Comparison of ENCODE assay signal across 2 cellular contexts in the genomic region with DNA sequence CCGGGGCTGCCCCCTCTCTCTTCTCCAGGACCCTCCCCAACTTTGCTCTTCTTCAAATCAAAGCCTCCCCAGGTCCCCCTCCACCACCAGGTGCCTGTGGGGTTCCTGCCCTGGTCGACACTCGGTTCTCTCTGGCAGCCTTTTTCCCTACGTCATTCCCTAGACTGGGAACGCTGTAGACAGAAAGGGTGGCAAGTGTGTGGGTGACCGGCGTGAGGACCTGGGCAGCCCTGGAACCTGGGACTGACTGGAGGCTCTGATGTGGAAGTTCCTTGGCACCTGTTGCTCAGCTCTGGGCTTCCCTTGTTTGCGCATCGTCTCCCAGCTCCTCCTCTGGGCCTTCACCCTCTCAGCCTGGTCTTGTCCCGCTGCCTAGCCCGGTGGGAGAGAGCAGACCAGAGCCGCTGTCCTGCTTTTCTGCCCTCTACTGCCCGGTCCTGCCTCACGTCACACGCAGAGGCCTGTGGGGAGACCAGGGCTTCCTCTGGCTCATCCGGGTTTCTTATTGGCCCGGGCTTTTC.
TF ChIP-seq lines count a peak whose summit lies in the region.

No MANE protein-coding gene starts in this region.

TF ChIP-seq in SK-N-SH, 30 proteins besides CTCF, POLR2A, EP300 and RAD21 (continued from another document):
- TF ChIP-seq, protein P1, sequence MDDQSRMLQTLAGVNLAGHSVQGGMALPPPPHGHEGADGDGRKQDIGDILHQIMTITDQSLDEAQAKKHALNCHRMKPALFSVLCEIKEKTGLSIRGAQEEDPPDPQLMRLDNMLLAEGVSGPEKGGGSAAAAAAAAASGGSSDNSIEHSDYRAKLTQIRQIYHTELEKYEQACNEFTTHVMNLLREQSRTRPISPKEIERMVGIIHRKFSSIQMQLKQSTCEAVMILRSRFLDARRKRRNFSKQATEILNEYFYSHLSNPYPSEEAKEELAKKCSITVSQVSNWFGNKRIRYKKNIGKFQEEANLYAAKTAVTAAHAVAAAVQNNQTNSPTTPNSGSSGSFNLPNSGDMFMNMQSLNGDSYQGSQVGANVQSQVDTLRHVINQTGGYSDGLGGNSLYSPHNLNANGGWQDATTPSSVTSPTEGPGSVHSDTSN (IDR thresholded peaks at IDR 0.05): no peak
- no peak for TF ChIP-seq POLR2AphosphoS5 (IDR thresholded peaks at IDR 0.05; ENCODE audit: low read depth, low read length)
- no peak for TF ChIP-seq SMC3 (IDR thresholded peaks at IDR 0.05; ENCODE audit: low read depth, low read length)
- TF ChIP-seq, protein P2, sequence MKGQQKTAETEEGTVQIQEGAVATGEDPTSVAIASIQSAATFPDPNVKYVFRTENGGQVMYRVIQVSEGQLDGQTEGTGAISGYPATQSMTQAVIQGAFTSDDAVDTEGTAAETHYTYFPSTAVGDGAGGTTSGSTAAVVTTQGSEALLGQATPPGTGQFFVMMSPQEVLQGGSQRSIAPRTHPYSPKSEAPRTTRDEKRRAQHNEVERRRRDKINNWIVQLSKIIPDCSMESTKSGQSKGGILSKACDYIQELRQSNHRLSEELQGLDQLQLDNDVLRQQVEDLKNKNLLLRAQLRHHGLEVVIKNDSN (IDR thresholded peaks at IDR 0.05; ENCODE audit: borderline replicate concordance, low read depth): no peak
- TF ChIP-seq, protein P3, sequence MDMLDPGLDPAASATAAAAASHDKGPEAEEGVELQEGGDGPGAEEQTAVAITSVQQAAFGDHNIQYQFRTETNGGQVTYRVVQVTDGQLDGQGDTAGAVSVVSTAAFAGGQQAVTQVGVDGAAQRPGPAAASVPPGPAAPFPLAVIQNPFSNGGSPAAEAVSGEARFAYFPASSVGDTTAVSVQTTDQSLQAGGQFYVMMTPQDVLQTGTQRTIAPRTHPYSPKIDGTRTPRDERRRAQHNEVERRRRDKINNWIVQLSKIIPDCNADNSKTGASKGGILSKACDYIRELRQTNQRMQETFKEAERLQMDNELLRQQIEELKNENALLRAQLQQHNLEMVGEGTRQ (IDR thresholded peaks at IDR 0.05; ENCODE audit: borderline replicate concordance, low read depth, low read length): no peak

TF ChIP-seq in SK-N-SH treated with all-trans-retinoic acid at 6 μM for 48 hours, 23 proteins besides CTCF, POLR2A, EP300 and RAD21 (continued from another document):
- TF ChIP-seq, protein P4, sequence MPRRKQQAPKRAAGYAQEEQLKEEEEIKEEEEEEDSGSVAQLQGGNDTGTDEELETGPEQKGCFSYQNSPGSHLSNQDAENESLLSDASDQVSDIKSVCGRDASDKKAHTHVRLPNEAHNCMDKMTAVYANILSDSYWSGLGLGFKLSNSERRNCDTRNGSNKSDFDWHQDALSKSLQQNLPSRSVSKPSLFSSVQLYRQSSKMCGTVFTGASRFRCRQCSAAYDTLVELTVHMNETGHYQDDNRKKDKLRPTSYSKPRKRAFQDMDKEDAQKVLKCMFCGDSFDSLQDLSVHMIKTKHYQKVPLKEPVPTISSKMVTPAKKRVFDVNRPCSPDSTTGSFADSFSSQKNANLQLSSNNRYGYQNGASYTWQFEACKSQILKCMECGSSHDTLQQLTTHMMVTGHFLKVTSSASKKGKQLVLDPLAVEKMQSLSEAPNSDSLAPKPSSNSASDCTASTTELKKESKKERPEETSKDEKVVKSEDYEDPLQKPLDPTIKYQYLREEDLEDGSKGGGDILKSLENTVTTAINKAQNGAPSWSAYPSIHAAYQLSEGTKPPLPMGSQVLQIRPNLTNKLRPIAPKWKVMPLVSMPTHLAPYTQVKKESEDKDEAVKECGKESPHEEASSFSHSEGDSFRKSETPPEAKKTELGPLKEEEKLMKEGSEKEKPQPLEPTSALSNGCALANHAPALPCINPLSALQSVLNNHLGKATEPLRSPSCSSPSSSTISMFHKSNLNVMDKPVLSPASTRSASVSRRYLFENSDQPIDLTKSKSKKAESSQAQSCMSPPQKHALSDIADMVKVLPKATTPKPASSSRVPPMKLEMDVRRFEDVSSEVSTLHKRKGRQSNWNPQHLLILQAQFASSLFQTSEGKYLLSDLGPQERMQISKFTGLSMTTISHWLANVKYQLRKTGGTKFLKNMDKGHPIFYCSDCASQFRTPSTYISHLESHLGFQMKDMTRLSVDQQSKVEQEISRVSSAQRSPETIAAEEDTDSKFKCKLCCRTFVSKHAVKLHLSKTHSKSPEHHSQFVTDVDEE (CRISPR knock-in tag; IDR thresholded peaks at IDR 0.05): no peak
- TF ChIP-seq ZC3H10 (CRISPR knock-in tag; IDR thresholded peaks at IDR 0.05): no peak
- no peak for TF ChIP-seq GLIS3 (CRISPR knock-in tag; IDR thresholded peaks at IDR 0.05)
- TF ChIP-seq, protein P5, sequence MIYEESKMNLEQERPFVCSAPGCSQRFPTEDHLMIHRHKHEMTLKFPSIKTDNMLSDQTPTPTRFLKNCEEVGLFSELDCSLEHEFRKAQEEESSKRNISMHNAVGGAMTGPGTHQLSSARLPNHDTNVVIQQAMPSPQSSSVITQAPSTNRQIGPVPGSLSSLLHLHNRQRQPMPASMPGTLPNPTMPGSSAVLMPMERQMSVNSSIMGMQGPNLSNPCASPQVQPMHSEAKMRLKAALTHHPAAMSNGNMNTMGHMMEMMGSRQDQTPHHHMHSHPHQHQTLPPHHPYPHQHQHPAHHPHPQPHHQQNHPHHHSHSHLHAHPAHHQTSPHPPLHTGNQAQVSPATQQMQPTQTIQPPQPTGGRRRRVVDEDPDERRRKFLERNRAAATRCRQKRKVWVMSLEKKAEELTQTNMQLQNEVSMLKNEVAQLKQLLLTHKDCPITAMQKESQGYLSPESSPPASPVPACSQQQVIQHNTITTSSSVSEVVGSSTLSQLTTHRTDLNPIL (CRISPR knock-in tag; IDR thresholded peaks at IDR 0.05; ENCODE audit: low read depth): no peak
- TF ChIP-seq, protein P6, sequence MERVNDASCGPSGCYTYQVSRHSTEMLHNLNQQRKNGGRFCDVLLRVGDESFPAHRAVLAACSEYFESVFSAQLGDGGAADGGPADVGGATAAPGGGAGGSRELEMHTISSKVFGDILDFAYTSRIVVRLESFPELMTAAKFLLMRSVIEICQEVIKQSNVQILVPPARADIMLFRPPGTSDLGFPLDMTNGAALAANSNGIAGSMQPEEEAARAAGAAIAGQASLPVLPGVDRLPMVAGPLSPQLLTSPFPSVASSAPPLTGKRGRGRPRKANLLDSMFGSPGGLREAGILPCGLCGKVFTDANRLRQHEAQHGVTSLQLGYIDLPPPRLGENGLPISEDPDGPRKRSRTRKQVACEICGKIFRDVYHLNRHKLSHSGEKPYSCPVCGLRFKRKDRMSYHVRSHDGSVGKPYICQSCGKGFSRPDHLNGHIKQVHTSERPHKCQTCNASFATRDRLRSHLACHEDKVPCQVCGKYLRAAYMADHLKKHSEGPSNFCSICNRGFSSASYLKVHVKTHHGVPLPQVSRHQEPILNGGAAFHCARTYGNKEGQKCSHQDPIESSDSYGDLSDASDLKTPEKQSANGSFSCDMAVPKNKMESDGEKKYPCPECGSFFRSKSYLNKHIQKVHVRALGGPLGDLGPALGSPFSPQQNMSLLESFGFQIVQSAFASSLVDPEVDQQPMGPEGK (CRISPR knock-in tag; IDR thresholded peaks at IDR 0.05; ENCODE audit: borderline replicate concordance): no peak
- no peak for TF ChIP-seq ZNF8 (CRISPR knock-in tag; IDR thresholded peaks at IDR 0.05)
- TF ChIP-seq, protein P7, sequence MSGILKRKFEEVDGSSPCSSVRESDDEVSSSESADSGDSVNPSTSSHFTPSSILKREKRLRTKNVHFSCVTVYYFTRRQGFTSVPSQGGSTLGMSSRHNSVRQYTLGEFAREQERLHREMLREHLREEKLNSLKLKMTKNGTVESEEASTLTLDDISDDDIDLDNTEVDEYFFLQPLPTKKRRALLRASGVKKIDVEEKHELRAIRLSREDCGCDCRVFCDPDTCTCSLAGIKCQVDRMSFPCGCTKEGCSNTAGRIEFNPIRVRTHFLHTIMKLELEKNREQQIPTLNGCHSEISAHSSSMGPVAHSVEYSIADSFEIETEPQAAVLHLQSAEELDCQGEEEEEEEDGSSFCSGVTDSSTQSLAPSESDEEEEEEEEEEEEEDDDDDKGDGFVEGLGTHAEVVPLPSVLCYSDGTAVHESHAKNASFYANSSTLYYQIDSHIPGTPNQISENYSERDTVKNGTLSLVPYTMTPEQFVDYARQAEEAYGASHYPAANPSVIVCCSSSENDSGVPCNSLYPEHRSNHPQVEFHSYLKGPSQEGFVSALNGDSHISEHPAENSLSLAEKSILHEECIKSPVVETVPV (CRISPR knock-in tag; IDR thresholded peaks at IDR 0.05): no peak
- TF ChIP-seq ISL1 (CRISPR knock-in tag; IDR thresholded peaks at IDR 0.05): no peak
TF ChIP-seq in SK-N-SH treated with all-trans-retinoic acid at 6 μM for 48 hours: peak in this region for 0.
